ENCODE assay signal across 8 cellular contexts in genomic region chr3:23915537-23916108, GRCh38. TPM values are rescaled to one million over a fixed set of nuclear protein-coding genes. Genes with fewer than 3 reads are reported as not detected.
DNase-seq lines count a peak whose midpoint lies in the region; ATAC-seq and TF ChIP-seq lines count a peak whose summit lies in the region.

No MANE protein-coding gene starts in this region.

- peaks cover 0 to 4% (median 0%) of the 10 kb centered on the region in 5 donors for H3K27me3 Mint-ChIP-seq in naive thymus-derived CD4-positive, alpha-beta T cell

- no peaks in the 10 kb centered on the region for H3K9me3 Mint-ChIP-seq in naive thymus-derived CD4-positive, alpha-beta T cell

- no peaks in the 10 kb centered on the region for H3K27me3 ChIP-seq in GM23248 (replicated peaks; ENCODE audit: insufficient read depth)
- no peaks in the 10 kb centered on the region for H3K27me3 ChIP-seq in naive thymus-derived CD4-positive, alpha-beta T cell (ENCODE audit: control insufficient read depth in 2 of 2, insufficient read depth in 2 of 2, low read length in 2 of 2)
- H3K27me3 ChIP-seq in adrenal gland: no peaks in the 10 kb centered on the region

- H3K79me2 ChIP-seq in GM23248 (ENCODE audit: insufficient read depth): peaks cover 86% of the 10 kb centered on the region

- H3K4me3 Mint-ChIP-seq in naive thymus-derived CD4-positive, alpha-beta T cell: peak overlapping the region; percentile 92 to 100 (median 98)

- peak overlapping the region; percentile 93 for H2AFZ ChIP-seq in GM23248

- H3K36me3 ChIP-seq in GM23248 (ENCODE audit: low read depth) (peaks cover 26% of the 10 kb centered on the region), adrenal gland (replicated peaks in 1 of 2) (peaks cover 0 to 25% of the 10 kb centered on the region in 2 donors)
- peaks cover 0 to 31% (median 22%) of the 10 kb centered on the region in 3 experiments for H3K36me3 ChIP-seq in naive thymus-derived CD4-positive, alpha-beta T cell (ENCODE audit: control insufficient read depth in 2 of 3, insufficient read depth in 3 of 3, low read length in 3 of 3)

- peaks cover 17% of the 10 kb centered on the region for H4K20me1 ChIP-seq in GM23248 (ENCODE audit: insufficient read depth)

- peaks cover 46% of the 10 kb centered on the region for H3F3A ChIP-seq in GM23248 (ENCODE audit: insufficient read depth)

- H3K4me3 ChIP-seq in GM23248 (peak overlapping the region; percentile 95), choroid plexus epithelial cell (ENCODE audit: low read depth, low read length) (peak overlapping the region; percentile 99), adrenal gland (peak overlapping the region in 1 of 4 donors; percentile 90)
- H3K4me3 ChIP-seq in naive thymus-derived CD4-positive, alpha-beta T cell (ENCODE audit: low read length): no peak overlapping the region

- WGBS in GM23248 (ENCODE audit: low coverage in 1 of 2, low lambda C conversion rate in 2 of 2, missing lambda C conversion rate in 2 of 2), 2 experiments: 17 to 23% methylated on average over 7 of the region's 7 CpGs
- 62 to 68% (median 65%) methylated on average over 7 of the region's 7 CpGs for WGBS in adrenal gland, 4 donors

- POLR2A ChIA-PET in naive thymus-derived CD4-positive, alpha-beta T cell (lab: Charles Lee): interaction anchor here (0.6 to 5.9 kb wide), 5 partner anchors 8 to 712 kb away, joined by 3 to 86 read pairs (median 9); partner anchors contain the start of gene UBE2E2

- CTCF ChIA-PET in naive thymus-derived CD4-positive, alpha-beta T cell (lab: Charles Lee): interaction anchor here (0.6 to 1.3 kb wide), 3 partner anchors 27 to 85 kb away, joined by 3 to 10 read pairs (median 7); no protein-coding TSS in a partner anchor

- H3K4me2 ChIP-seq in GM23248 (ENCODE audit: unreplicated experiment): peak overlapping the region; percentile 93

- no peak for TF ChIP-seq POLR2A in adrenal gland (IDR thresholded peaks at IDR 0.05)

- no peak for ATAC-seq in naive thymus-derived CD4-positive, alpha-beta T cell

- no peaks in the 10 kb centered on the region for H3K9me2 ChIP-seq in GM23248 (ENCODE audit: insufficient read depth)

- peaks cover 11 to 37% (median 26%) of the 10 kb centered on the region in 5 donors for H3K36me3 Mint-ChIP-seq in naive thymus-derived CD4-positive, alpha-beta T cell

- peak overlapping the region in 7 of 9 donors; percentile 21 to 99 (median 98) for H3K27ac Mint-ChIP-seq in naive thymus-derived CD4-positive, alpha-beta T cell

- H3K4me1 ChIP-seq in GM23248 (ENCODE audit: insufficient read depth) (peaks cover 32% of the 10 kb centered on the region), adrenal gland (replicated peaks in 1 of 2) (peaks cover 16 to 56% of the 10 kb centered on the region in 2 donors)
- H3K4me1 ChIP-seq in naive thymus-derived CD4-positive, alpha-beta T cell (ENCODE audit: control insufficient read depth in 2 of 2, insufficient read depth in 2 of 2, low read length in 2 of 2): peaks cover 14 to 18% of the 10 kb centered on the region in 2 donors

- TF ChIP-seq CTCF in choroid plexus epithelial cell (conservative IDR thresholded peaks at IDR 0.05; ENCODE audit: low read depth, low read length): no peak
- no peak for TF ChIP-seq CTCF in adrenal gland (IDR thresholded peaks at IDR 0.05)

- H3K9me3 ChIP-seq in GM23248 (ENCODE audit: low read depth): no peaks in the 10 kb centered on the region
- no peaks in the 10 kb centered on the region for H3K9me3 ChIP-seq in naive thymus-derived CD4-positive, alpha-beta T cell (ENCODE audit: control insufficient read depth in 2 of 3, low read length in 3 of 3)
- H3K9me3 ChIP-seq in adrenal gland (replicated peaks in 1 of 3): no peaks in the 10 kb centered on the region

- peak; percentile 65 for DNase-seq in GM23248
- DNase-seq in NCI-H82 treated with DMSO at 0.1 percent for 48 hours (lab: John Stamatoyannopoulos, UW; ENCODE audit: unreplicated experiment): peak; percentile 43
- DNase-seq in choroid plexus epithelial cell (ENCODE audit: low read depth): peak; percentile 86
- no peak for DNase-seq in naive thymus-derived CD4-positive, alpha-beta T cell
- no peak for DNase-seq in stimulated activated CD4-positive, alpha-beta T cell treated with anti-CD3 and anti-CD28 coated beads, Interleukin-4, amount 100 ng/mL, for 24 hours
- DNase-seq in UCSD-AML1 (lab: John Stamatoyannopoulos, UW; ENCODE audit: unreplicated experiment): no peak
- no peak for DNase-seq in adrenal gland
- DNase-seq in HPDE6-E6E7 (ENCODE audit: extremely low spot score): no peak

- in situ Hi-C loops in GM23248 (cut with MboI): no loop called here

- peak overlapping the region; percentile 96 for H3K9ac ChIP-seq in GM23248

- H3K27ac ChIP-seq in GM23248: peak overlapping the region; percentile 71
- peak overlapping the region; percentile 83 for H3K27ac ChIP-seq in naive thymus-derived CD4-positive, alpha-beta T cell (ENCODE audit: low read depth, low read length)
- H3K27ac ChIP-seq in adrenal gland: peak overlapping the region in 1 of 5 donors; percentile 97

- intact Hi-C loops in naive thymus-derived CD4-positive, alpha-beta T cell (cut with micrococcal nuclease): loop anchor here (1.0 to 10.0 kb wide), 7 partner anchors 27 to 1869 kb away; partner anchors contain the start of genes NGLY1 (in 2 of the 2), TOP2B (in 2 of the 2) and UBE2E2 (in 2 of the 2)
- intact Hi-C loops in adrenal gland (cut with DNase I): no loop called here

- H3K4me1 Mint-ChIP-seq in naive thymus-derived CD4-positive, alpha-beta T cell: peaks cover 33 to 52% (median 49%) of the 10 kb centered on the region in 7 donors

RNA-seq across cellular contexts. Expression of gene NKIRAS1, which starts 1.2 kb away (rescaled TPM):
- 15.0 and 18.5 TPM in 2 replicates for total RNA-seq in GM23248 (2014; rRNA removed; shearing (Covaris generic))
- 17.2 and 18.9 TPM in 2 replicates for polyA plus RNA-seq in GM23248 (2016; fragmentation: Nextera tagmentation; extraction: Ambion mirVana)
- 1 to 10 TPM; 2.2 to 6.4 (median 3.2) TPM for total RNA-seq in naive thymus-derived CD4-positive, alpha-beta T cell
- 1 to 10 TPM; 3.6 to 4.3 TPM for polyA plus RNA-seq in naive thymus-derived CD4-positive, alpha-beta T cell
- total RNA-seq in adrenal gland: 10 to 100 TPM; 11.2 to 20.1 (median 15.1) TPM
- 10 to 100 TPM in 1 of 3 donors, 1 to 10 TPM in 2; 6.7 to 31.4 (median 8.0) TPM for polyA plus RNA-seq in adrenal gland

RNA-seq across cellular contexts. Expression of gene RPL15, which starts 1.3 kb away (rescaled TPM):
- 1,523 and 2,236 TPM in 2 replicates for total RNA-seq in GM23248 (2014; rRNA removed; shearing (Covaris generic))
- 1,678 and 1,685 TPM in 2 replicates for polyA plus RNA-seq in GM23248 (2016; fragmentation: Nextera tagmentation; extraction: Ambion mirVana)
- 1,000 to 10,000 TPM; 1,489 to 2,250 (median 2,129) TPM for total RNA-seq in naive thymus-derived CD4-positive, alpha-beta T cell
- polyA plus RNA-seq in naive thymus-derived CD4-positive, alpha-beta T cell: 1,000 to 10,000 TPM; 5,933 to 6,097 TPM
- total RNA-seq in adrenal gland: 1,000 to 10,000 TPM in 7 of 8 donors, 100 to 1,000 TPM in 1; 760 to 2,308 (median 1,655) TPM
- polyA plus RNA-seq in adrenal gland: 1,000 to 10,000 TPM; 1,857 to 3,034 (median 1,896) TPM

RNA-seq across cellular contexts. Expression of gene NR1D2, which starts 29.5 kb away (rescaled TPM):
- total RNA-seq in GM23248 (2014; rRNA removed; shearing (Covaris generic)): 10.6 and 13.0 TPM in 2 replicates
- polyA plus RNA-seq in GM23248 (2016; fragmentation: Nextera tagmentation; extraction: Ambion mirVana): 7.8 TPM in 2 replicates
- 10 to 100 TPM in 4 of 5 experiments, 1 to 10 TPM in 1; 6.7 to 97.7 (median 53.0) TPM for total RNA-seq in naive thymus-derived CD4-positive, alpha-beta T cell
- 10 to 100 TPM; 25.2 to 53.4 TPM for polyA plus RNA-seq in naive thymus-derived CD4-positive, alpha-beta T cell
- total RNA-seq in adrenal gland: 10 to 100 TPM; 25.2 to 43.4 (median 37.7) TPM
- polyA plus RNA-seq in adrenal gland: 10 to 100 TPM in 2 of 3 donors, 1 to 10 TPM in 1; 8.7 to 28.1 (median 13.4) TPM

Comparison
In these comparisons a context has a peak if more than half of its experiments do, and no peak if none do; other contexts are left out.
1. DNase-seq: peak in GM23248 (single experiment), NCI-H82 treated with DMSO at 0.1 percent for 48 hours (single experiment) and choroid plexus epithelial cell (single experiment); none in naive thymus-derived CD4-positive, alpha-beta T cell (0 of 9), stimulated activated CD4-positive, alpha-beta T cell treated with anti-CD3 and anti-CD28 coated beads, Interleukin-4, amount 100 ng/mL, for 24 hours (single experiment), UCSD-AML1 (single experiment), adrenal gland (0 of 7) and HPDE6-E6E7 (single experiment).
2. intact Hi-C loops: an anchor here in naive thymus-derived CD4-positive, alpha-beta T cell (1.0 to 10.0 kb wide); none called in adrenal gland.